Comparison of ENCODE assay signal across 8 cellular contexts in the genomic region with DNA sequence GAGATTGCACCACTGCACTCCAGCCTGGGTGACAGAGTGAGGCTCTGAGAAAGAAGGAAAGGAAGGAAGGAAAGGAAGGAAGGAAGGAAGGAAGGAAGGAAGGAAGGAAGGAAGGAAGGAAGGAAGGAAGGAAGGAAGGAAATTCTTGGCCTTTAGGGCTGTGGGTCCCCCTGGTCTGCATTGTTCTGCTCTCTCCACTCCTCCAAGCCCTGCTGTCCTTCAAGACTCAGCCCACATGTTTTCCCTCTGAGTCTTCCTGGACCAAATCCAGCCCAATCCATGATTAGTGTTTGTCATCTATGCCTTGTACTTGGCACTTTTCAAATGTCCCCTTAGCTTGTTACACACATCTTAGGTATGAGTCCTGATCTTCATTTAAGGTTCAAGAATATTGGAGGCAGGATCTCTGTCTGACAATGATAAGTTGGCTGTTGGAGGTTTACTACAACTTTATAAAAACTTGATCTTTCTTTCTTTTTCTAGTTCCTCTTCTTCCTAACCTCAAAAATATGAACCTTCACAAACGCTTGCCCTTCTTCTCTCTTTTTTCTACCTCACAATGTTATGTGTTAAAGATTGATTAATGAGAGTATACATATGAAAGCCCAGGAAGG. TPM values are rescaled to one million over a fixed set of nuclear protein-coding genes. Genes with fewer than 3 reads are reported as not detected.
DNase-seq lines count a peak whose midpoint lies in the region; ATAC-seq and TF ChIP-seq lines count a peak whose summit lies in the region.

No MANE protein-coding gene starts in this region.

- 6 to 17% methylated on average over 1 of the region's 1 CpG for WGBS in GM23248 (ENCODE audit: low coverage in 1 of 2, low lambda C conversion rate in 2 of 2, missing lambda C conversion rate in 2 of 2), 2 experiments

- H3K4me3 ChIP-seq in GM23248: no peak overlapping the region
- no peak overlapping the region for H3K4me3 ChIP-seq in fibroblast of pulmonary artery (replicated peaks; ENCODE audit: low read depth, low read length)

- no peaks in the 10 kb centered on the region for H3K36me3 Mint-ChIP-seq in activated CD4-positive, alpha-beta memory T cell treated with anti-CD3 and anti-CD28 coated beads, Interleukin-2, amount 10 ng/mL, durations not matched to agents 7 days and 5 days (ENCODE audit: low read depth)

- H3K9me2 ChIP-seq in GM23248 (ENCODE audit: insufficient read depth): peaks cover 6% of the 10 kb centered on the region; the same call in 1 of the 2 replicates

- no peak for TF ChIP-seq POLR2A in GM18505 (IDR thresholded peaks at IDR 0.05; ENCODE audit: borderline replicate concordance, extremely low read depth, insufficient read depth, insufficient read length)

- H3F3A ChIP-seq in GM23248 (ENCODE audit: insufficient read depth): peaks cover 24% of the 10 kb centered on the region

- intact Hi-C loops in left ventricle myocardium superior (cut with micrococcal nuclease): no loop called here

- peaks cover 12% of the 10 kb centered on the region for H3K27me3 Mint-ChIP-seq in activated CD4-positive, alpha-beta memory T cell treated with anti-CD3 and anti-CD28 coated beads, Interleukin-2, amount 10 ng/mL, durations not matched to agents 7 days and 5 days

- peak; percentile 82 for DNase-seq in GM23248
- DNase-seq in M059J (ENCODE audit: low read depth): peak; percentile 81
- peak; percentile 56 for DNase-seq in fibroblast of pulmonary artery (ENCODE audit: low read depth)
- no peak for DNase-seq in midbrain (lab: John Stamatoyannopoulos, UW)
- DNase-seq in left ventricle myocardium superior: no peak
- DNase-seq in GM13977 (ENCODE audit: low spot score): no peak
- no peak for DNase-seq in activated CD4-positive, alpha-beta memory T cell treated with anti-CD3 and anti-CD28 coated beads, Interleukin-2, amount 10 ng/mL, durations not matched to agents 7 days and 5 days

- CTCF ChIA-PET in activated CD4-positive, alpha-beta memory T cell treated with anti-CD3 and anti-CD28 coated beads, Interleukin-2, amount 10 ng/mL, durations not matched to agents 7 days and 5 days (lab: Charles Lee): interaction anchor here (0.8 kb wide), 1 partner anchor 1259 kb away, joined by 3 read pairs; no protein-coding TSS in a partner anchor

- no peak overlapping the region for H2AFZ ChIP-seq in GM23248

- no peaks in the 10 kb centered on the region for H4K20me1 ChIP-seq in GM23248 (ENCODE audit: insufficient read depth)

- peak overlapping the region; percentile 53 for H3K27ac ChIP-seq in GM23248

- H3K4me1 Mint-ChIP-seq in activated CD4-positive, alpha-beta memory T cell treated with anti-CD3 and anti-CD28 coated beads, Interleukin-2, amount 10 ng/mL, durations not matched to agents 7 days and 5 days: peaks cover 27% of the 10 kb centered on the region

- peak overlapping the region; percentile 29 for H3K4me2 ChIP-seq in GM23248 (ENCODE audit: unreplicated experiment)

- POLR2A ChIA-PET in activated CD4-positive, alpha-beta memory T cell treated with anti-CD3 and anti-CD28 coated beads, Interleukin-2, amount 10 ng/mL, durations not matched to agents 7 days and 5 days (lab: Charles Lee): interaction anchor here (0.8 kb wide), 1 partner anchor 109 kb away, joined by 4 read pairs; no protein-coding TSS in a partner anchor

- no peaks in the 10 kb centered on the region for H3K9me3 Mint-ChIP-seq in activated CD4-positive, alpha-beta memory T cell treated with anti-CD3 and anti-CD28 coated beads, Interleukin-2, amount 10 ng/mL, durations not matched to agents 7 days and 5 days

- no peak overlapping the region for H3K9ac ChIP-seq in GM23248

- H3K27ac Mint-ChIP-seq in activated CD4-positive, alpha-beta memory T cell treated with anti-CD3 and anti-CD28 coated beads, Interleukin-2, amount 10 ng/mL, durations not matched to agents 7 days and 5 days: no peak overlapping the region

- TF ChIP-seq CTCF in fibroblast of pulmonary artery (IDR thresholded peaks at IDR 0.05; ENCODE audit: low read length, missing control alignments) (no peak), GM13977 (IDR thresholded peaks at IDR 0.05; ENCODE audit: extremely low read depth, insufficient read depth, missing control alignments) (no peak)

- H3K27me3 ChIP-seq in GM23248 (replicated peaks; ENCODE audit: insufficient read depth): no peaks in the 10 kb centered on the region

- H3K79me2 ChIP-seq in GM23248 (ENCODE audit: insufficient read depth): no peaks in the 10 kb centered on the region

- no peaks in the 10 kb centered on the region for H3K9me3 ChIP-seq in GM23248 (ENCODE audit: low read depth)

- H3K4me3 Mint-ChIP-seq in activated CD4-positive, alpha-beta memory T cell treated with anti-CD3 and anti-CD28 coated beads, Interleukin-2, amount 10 ng/mL, durations not matched to agents 7 days and 5 days: no peak overlapping the region

- in situ Hi-C loops in GM23248 (cut with MboI) (no loop called here), GM13977 (cut with MboI; ENCODE audit: low pct_unique_long_range_greater_than_20kb, low sequenced_read_pairs, unreplicated experiment) (no loop called here)

- H3K4me1 ChIP-seq in GM23248 (ENCODE audit: insufficient read depth): peaks cover 16% of the 10 kb centered on the region

- no peaks in the 10 kb centered on the region for H3K36me3 ChIP-seq in GM23248 (ENCODE audit: low read depth)

- peak; percentile 14 for ATAC-seq in GM18505 (IDR thresholded peaks at IDR 0.05; ENCODE audit: unreplicated experiment)
- ATAC-seq in left ventricle myocardium superior: no peak

RNA-seq across cellular contexts. Expression of a gene that starts 48.9 kb away (rescaled TPM):
- total RNA-seq in GM23248 (2014; rRNA removed; shearing (Covaris generic)): 35.2 and 59.4 TPM in 2 replicates
- 15.8 and 18.2 TPM in 2 replicates for polyA plus RNA-seq in GM23248 (2016; fragmentation: Nextera tagmentation; extraction: Ambion mirVana)
- 27.6 and 35.2 TPM in 2 replicates for total RNA-seq in M059J (2014; rRNA removed; shearing (Covaris generic))
- total RNA-seq in left ventricle myocardium superior: 23.5 TPM
- total RNA-seq in activated CD4-positive, alpha-beta memory T cell treated with anti-CD3 and anti-CD28 coated beads, Interleukin-2, amount 10 ng/mL, durations not matched to agents 7 days and 5 days: 10 to 100 TPM; 45.5 to 48.9 TPM

Comparison
In these comparisons a context has a peak if more than half of its experiments do, and no peak if none do; other contexts are left out.
1. DNase-seq: peak in GM23248 (single experiment), M059J (single experiment) and fibroblast of pulmonary artery (single experiment); none in midbrain (single experiment), left ventricle myocardium superior (single experiment), GM13977 (single experiment) and activated CD4-positive, alpha-beta memory T cell treated with anti-CD3 and anti-CD28 coated beads, Interleukin-2, amount 10 ng/mL, durations not matched to agents 7 days and 5 days (single experiment).